ENCODE assay signal across 9 cellular contexts in the genomic region with DNA sequence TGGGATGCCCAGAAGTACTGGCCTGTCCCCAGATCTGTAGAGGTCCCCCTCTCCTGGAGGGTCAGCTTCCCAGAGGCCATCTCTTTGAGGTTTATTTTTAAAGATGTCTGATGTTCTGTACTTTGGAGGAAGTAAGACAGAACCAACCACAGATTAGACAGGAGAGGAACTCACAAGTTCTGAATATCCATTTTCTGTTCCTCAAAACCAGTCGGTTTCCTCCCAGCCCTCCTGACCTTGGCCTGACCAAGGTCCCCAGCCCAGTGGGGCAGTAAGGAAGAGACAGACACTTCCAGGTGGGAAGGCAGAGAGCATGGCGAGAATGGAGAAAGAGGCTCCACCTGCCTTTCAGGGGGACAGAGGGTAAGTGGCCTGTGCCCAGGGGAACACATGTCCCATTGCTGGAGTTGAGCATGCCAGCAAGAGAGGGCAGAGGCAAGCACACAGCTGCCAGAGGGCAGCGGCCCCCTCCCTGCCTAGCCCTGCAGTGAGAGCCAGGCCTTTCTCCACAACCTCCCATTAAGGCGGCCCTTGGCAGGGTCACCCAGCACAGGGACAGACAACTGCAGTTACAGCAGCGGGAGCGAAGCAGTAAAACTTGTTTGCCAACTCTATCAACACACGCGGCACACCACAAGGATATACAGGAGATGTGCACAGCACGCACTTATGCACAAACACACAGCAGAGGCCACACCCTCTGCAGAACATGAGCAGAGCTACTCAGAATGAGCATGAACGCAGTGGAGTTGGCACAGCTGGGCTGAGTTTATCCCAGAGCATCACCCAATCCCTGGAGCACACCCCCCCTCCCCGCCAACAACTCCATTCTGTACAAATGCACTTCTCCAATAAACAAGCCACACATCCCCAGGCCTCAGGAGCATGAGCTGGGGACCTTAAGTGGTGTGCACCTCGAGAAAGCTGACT. TPM values are rescaled to one million over a fixed set of nuclear protein-coding genes. Genes with fewer than 3 reads are reported as not detected.
DNase-seq lines count a peak whose midpoint lies in the region; ATAC-seq and TF ChIP-seq lines count a peak whose summit lies in the region.
"Had no signal": no experiment of that assay in that cellular context is flagged by ENCODE, and none has a peak within 500 bp of the region (broad histone marks: within the 10 kb centered on the region; RNA-seq: fewer than 3 reads in every experiment).

No MANE protein-coding gene starts in this region.

- no peak overlapping the region for H4K8ac ChIP-seq in mesendoderm (ENCODE audit: low read depth, low read length)

- H2BK15ac ChIP-seq in mesendoderm (replicated peaks; ENCODE audit: low read depth): no peak overlapping the region

- no peaks in the 10 kb centered on the region for H3K27me3 Mint-ChIP-seq in type B pancreatic cell

- H3K36me3 ChIP-seq in ascending aorta (no peaks in the 10 kb centered on the region), mesendoderm (ENCODE audit: control insufficient read depth, insufficient read depth, low read length) (no peaks in the 10 kb centered on the region)

- in situ Hi-C loops in ACHN (cut with HindIII; ENCODE audit: low pct_ligation_motif_present, low pct_unique_long_range_greater_than_20kb, low sequenced_read_pairs): no loop called here

- H3K4me3 Mint-ChIP-seq in type B pancreatic cell: peak overlapping the region; percentile 51

- ATAC-seq in GM21390 (IDR thresholded peaks at IDR 0.05; ENCODE audit: unreplicated experiment): no peak

- H2AK5ac ChIP-seq in mesendoderm (ENCODE audit: low read length): peak overlapping the region; percentile 45

- no peaks in the 10 kb centered on the region for H3K9me3 Mint-ChIP-seq in type B pancreatic cell

- no peaks in the 10 kb centered on the region for H3K9me3 ChIP-seq in ascending aorta

- intact Hi-C loops in ascending aorta (cut with DNase I): no loop called here

- no peaks in the 10 kb centered on the region for H3K79me2 ChIP-seq in mesendoderm (ENCODE audit: control insufficient read depth, insufficient read depth, low read length)

- no peak overlapping the region for H4K5ac ChIP-seq in mesendoderm (ENCODE audit: low read length)

- peak overlapping the region; percentile 62 for H3K56ac ChIP-seq in mesendoderm (ENCODE audit: low read length)

- no peaks in the 10 kb centered on the region for H3K79me1 ChIP-seq in mesendoderm (ENCODE audit: low read length)

- no peak overlapping the region for H3K9ac ChIP-seq in mesendoderm (ENCODE audit: low read length)

- peak overlapping the region in 1 of 2 donors; percentile 36 for H3K4me3 ChIP-seq in ascending aorta
- no peak overlapping the region for H3K4me3 ChIP-seq in mesendoderm (ENCODE audit: low read length)

- no peak overlapping the region for H3K18ac ChIP-seq in mesendoderm (ENCODE audit: low read length)

- H3K4me2 ChIP-seq in mesendoderm (ENCODE audit: low read length): no peak overlapping the region

- H3K4ac ChIP-seq in mesendoderm (ENCODE audit: low read depth, low read length): no peak overlapping the region

- peaks cover 53% of the 10 kb centered on the region for H3K4me1 Mint-ChIP-seq in type B pancreatic cell (ENCODE audit: unreplicated experiment)

- no peak overlapping the region for H2BK120ac ChIP-seq in mesendoderm (ENCODE audit: low read depth, low read length)

- H3K27ac ChIP-seq in ascending aorta (peak overlapping the region; percentile 72 to 78), mesendoderm (ENCODE audit: low read depth, low read length) (no peak overlapping the region)

- H2BK5ac ChIP-seq in mesendoderm (ENCODE audit: low read length): no peak overlapping the region

- DNase-seq in SIG-M5 treated with dmso at 0.1 percent for 504 hours (lab: John Stamatoyannopoulos, UW; ENCODE audit: unreplicated experiment) (peak; percentile 66), SIG-M5 (lab: John Stamatoyannopoulos, UW) (no peak), ascending aorta (ENCODE audit: low spot score in 2 of 2) (no peak), mesendoderm (no peak), type B pancreatic cell (ENCODE audit: extremely low spot score, unreplicated experiment) (no peak), GM20000 (ENCODE audit: low spot score) (no peak), ACHN (no peak)
- DNase-seq: NCI-H146 had no signal

- no CpG with 5 or more reads among the region's 12 CpGs for WGBS in mesendoderm (ENCODE audit: extremely low coverage, insufficient coverage, low lambda C conversion rate)

- peaks cover 25 to 48% of the 10 kb centered on the region in 2 donors for H3K4me1 ChIP-seq in ascending aorta
- H3K4me1 ChIP-seq in mesendoderm (ENCODE audit: control insufficient read depth, low read depth, low read length): peaks cover 15% of the 10 kb centered on the region

- no peaks in the 10 kb centered on the region for H3K27me3 ChIP-seq in ascending aorta
- H3K27me3 ChIP-seq in mesendoderm (ENCODE audit: insufficient read depth, low read length, poor library complexity): no peaks in the 10 kb centered on the region

- peak overlapping the region; percentile 91 for H3K27ac Mint-ChIP-seq in type B pancreatic cell

- H3K23ac ChIP-seq in mesendoderm (ENCODE audit: low read length): peak overlapping the region; percentile 86

- no peak for TF ChIP-seq CTCF in ascending aorta (IDR thresholded peaks at IDR 0.05)
- no peak for TF ChIP-seq CTCF in type B pancreatic cell (conservative IDR thresholded peaks at IDR 0.05)
- TF ChIP-seq CTCF in GM20000 (IDR thresholded peaks at IDR 0.05; ENCODE audit: extremely low read depth, missing control alignments): no peak

- no peaks in the 10 kb centered on the region for H3K36me3 Mint-ChIP-seq in type B pancreatic cell

RNA-seq across cellular contexts. Expression of gene SEMA4C, which starts 18.5 kb away (rescaled TPM):
- total RNA-seq in ascending aorta (56.9 TPM), type B pancreatic cell (ENCODE audit: low replicate concordance) (45.5 and 58.1 TPM in 2 replicates)
- polyA plus RNA-seq in mesendoderm (2013, experiment 1 of 2): 32.1 TPM
- polyA plus RNA-seq in mesendoderm (2013, experiment 2 of 2): 31.2 TPM

RNA-seq across cellular contexts. Expression of gene ANKRD39, which starts 30.5 kb away (rescaled TPM):
- total RNA-seq in ascending aorta (2.3 TPM), type B pancreatic cell (ENCODE audit: low replicate concordance) (16.6 and 17.7 TPM in 2 replicates)
- 14.2 TPM for polyA plus RNA-seq in mesendoderm (2013, experiment 1 of 2)
- polyA plus RNA-seq in mesendoderm (2013, experiment 2 of 2): 13.8 TPM

RNA-seq across cellular contexts. Expression of gene ANKRD23, which starts 44.5 kb away (rescaled TPM):
- 4.0 TPM for total RNA-seq in ascending aorta
- polyA plus RNA-seq in mesendoderm (2013, experiment 1 of 2): 0.86 TPM
- polyA plus RNA-seq in mesendoderm (2013, experiment 2 of 2): 1.7 TPM
- 6.1 and 8.1 TPM in 2 replicates for total RNA-seq in type B pancreatic cell (ENCODE audit: low replicate concordance)
